Comparison of ENCODE assay signal across 1 cellular context in the genomic region with DNA sequence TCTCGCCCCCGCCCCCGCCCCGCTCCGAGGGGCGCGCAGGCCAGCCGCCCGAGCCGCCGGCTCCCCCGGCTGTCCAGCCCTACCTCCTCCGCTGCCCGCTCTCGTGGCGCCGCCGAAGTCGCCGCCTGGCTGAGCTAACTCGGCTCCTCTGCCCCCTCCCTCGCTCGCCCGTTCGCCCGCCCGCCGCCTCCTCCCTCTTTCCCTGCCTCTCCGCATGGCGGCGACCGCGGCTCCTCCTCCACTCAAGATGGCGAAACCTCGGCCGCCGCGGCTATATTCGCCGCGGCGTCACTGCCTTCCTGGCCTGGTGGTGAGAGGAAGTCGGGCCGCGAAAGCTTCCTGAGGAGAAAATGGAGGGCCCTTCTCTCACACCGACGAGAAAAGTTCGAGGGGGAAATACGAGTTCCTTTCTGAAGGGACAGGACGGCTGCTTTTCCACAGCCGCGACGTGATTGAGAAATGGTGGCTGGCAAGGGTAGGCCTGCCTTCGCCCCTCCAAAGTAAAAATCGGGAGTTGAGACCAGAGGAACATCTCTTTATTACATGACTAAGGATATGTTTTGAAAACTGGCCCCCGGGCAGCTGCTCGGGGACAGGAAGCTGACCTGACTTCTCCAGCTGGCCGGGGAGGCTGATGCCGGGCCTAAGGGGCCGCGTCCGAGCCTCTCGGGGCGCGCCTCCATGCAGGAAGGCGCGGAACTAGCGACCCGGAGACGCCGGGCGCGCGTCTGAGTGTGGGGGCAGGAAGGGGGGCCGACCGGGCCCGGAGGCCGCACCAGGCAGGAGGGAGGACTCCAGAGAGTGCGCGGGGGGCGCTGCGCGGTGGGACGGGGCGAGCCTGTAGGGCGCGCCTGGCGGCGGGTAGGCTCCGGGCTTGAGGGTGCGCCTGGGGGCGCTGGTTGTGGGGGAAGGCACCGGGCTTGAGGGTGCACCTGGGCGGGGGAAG.
TF ChIP-seq lines count a peak whose summit lies in the region.

Gene DDX6 (minus strand): TSS at position 150 of the 946 bp plus-strand sequence. CDS start 4,913 bp downstream, outside the sequence.

TF ChIP-seq in K562, 482 proteins besides CTCF, POLR2A, EP300 and RAD21 (continued from another document and continues in another):
- TF ChIP-seq, protein P1, sequence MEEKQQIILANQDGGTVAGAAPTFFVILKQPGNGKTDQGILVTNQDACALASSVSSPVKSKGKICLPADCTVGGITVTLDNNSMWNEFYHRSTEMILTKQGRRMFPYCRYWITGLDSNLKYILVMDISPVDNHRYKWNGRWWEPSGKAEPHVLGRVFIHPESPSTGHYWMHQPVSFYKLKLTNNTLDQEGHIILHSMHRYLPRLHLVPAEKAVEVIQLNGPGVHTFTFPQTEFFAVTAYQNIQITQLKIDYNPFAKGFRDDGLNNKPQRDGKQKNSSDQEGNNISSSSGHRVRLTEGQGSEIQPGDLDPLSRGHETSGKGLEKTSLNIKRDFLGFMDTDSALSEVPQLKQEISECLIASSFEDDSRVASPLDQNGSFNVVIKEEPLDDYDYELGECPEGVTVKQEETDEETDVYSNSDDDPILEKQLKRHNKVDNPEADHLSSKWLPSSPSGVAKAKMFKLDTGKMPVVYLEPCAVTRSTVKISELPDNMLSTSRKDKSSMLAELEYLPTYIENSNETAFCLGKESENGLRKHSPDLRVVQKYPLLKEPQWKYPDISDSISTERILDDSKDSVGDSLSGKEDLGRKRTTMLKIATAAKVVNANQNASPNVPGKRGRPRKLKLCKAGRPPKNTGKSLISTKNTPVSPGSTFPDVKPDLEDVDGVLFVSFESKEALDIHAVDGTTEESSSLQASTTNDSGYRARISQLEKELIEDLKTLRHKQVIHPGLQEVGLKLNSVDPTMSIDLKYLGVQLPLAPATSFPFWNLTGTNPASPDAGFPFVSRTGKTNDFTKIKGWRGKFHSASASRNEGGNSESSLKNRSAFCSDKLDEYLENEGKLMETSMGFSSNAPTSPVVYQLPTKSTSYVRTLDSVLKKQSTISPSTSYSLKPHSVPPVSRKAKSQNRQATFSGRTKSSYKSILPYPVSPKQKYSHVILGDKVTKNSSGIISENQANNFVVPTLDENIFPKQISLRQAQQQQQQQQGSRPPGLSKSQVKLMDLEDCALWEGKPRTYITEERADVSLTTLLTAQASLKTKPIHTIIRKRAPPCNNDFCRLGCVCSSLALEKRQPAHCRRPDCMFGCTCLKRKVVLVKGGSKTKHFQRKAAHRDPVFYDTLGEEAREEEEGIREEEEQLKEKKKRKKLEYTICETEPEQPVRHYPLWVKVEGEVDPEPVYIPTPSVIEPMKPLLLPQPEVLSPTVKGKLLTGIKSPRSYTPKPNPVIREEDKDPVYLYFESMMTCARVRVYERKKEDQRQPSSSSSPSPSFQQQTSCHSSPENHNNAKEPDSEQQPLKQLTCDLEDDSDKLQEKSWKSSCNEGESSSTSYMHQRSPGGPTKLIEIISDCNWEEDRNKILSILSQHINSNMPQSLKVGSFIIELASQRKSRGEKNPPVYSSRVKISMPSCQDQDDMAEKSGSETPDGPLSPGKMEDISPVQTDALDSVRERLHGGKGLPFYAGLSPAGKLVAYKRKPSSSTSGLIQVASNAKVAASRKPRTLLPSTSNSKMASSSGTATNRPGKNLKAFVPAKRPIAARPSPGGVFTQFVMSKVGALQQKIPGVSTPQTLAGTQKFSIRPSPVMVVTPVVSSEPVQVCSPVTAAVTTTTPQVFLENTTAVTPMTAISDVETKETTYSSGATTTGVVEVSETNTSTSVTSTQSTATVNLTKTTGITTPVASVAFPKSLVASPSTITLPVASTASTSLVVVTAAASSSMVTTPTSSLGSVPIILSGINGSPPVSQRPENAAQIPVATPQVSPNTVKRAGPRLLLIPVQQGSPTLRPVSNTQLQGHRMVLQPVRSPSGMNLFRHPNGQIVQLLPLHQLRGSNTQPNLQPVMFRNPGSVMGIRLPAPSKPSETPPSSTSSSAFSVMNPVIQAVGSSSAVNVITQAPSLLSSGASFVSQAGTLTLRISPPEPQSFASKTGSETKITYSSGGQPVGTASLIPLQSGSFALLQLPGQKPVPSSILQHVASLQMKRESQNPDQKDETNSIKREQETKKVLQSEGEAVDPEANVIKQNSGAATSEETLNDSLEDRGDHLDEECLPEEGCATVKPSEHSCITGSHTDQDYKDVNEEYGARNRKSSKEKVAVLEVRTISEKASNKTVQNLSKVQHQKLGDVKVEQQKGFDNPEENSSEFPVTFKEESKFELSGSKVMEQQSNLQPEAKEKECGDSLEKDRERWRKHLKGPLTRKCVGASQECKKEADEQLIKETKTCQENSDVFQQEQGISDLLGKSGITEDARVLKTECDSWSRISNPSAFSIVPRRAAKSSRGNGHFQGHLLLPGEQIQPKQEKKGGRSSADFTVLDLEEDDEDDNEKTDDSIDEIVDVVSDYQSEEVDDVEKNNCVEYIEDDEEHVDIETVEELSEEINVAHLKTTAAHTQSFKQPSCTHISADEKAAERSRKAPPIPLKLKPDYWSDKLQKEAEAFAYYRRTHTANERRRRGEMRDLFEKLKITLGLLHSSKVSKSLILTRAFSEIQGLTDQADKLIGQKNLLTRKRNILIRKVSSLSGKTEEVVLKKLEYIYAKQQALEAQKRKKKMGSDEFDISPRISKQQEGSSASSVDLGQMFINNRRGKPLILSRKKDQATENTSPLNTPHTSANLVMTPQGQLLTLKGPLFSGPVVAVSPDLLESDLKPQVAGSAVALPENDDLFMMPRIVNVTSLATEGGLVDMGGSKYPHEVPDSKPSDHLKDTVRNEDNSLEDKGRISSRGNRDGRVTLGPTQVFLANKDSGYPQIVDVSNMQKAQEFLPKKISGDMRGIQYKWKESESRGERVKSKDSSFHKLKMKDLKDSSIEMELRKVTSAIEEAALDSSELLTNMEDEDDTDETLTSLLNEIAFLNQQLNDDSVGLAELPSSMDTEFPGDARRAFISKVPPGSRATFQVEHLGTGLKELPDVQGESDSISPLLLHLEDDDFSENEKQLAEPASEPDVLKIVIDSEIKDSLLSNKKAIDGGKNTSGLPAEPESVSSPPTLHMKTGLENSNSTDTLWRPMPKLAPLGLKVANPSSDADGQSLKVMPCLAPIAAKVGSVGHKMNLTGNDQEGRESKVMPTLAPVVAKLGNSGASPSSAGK (IDR thresholded peaks at IDR 0.05), result peak; percentile 6; the same call in 1 of the 2 replicates
- TF ChIP-seq, protein P2, sequence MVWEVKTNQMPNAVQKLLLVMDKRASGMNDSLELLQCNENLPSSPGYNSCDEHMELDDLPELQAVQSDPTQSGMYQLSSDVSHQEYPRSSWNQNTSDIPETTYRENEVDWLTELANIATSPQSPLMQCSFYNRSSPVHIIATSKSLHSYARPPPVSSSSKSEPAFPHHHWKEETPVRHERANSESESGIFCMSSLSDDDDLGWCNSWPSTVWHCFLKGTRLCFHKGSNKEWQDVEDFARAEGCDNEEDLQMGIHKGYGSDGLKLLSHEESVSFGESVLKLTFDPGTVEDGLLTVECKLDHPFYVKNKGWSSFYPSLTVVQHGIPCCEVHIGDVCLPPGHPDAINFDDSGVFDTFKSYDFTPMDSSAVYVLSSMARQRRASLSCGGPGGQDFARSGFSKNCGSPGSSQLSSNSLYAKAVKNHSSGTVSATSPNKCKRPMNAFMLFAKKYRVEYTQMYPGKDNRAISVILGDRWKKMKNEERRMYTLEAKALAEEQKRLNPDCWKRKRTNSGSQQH (CRISPR knock-in tag; IDR thresholded peaks at IDR 0.05), result 0 out of 2 replicates have a peak, but pooled peaks have one; percentile 19
- no peak for TF ChIP-seq ZNF282 (CRISPR knock-in tag; IDR thresholded peaks at IDR 0.05)
- TF ChIP-seq ZNF778 (CRISPR knock-in tag; IDR thresholded peaks at IDR 0.05), result no peak
- peak; percentile 48 for TF ChIP-seq REST (CRISPR knock-in tag; IDR thresholded peaks at IDR 0.05; ENCODE audit: low read depth)
- TF ChIP-seq HIVEP1 (CRISPR knock-in tag; IDR thresholded peaks at IDR 0.05), result no peak
- no peak for TF ChIP-seq HCFC1 (IDR thresholded peaks at IDR 0.05; ENCODE audit: low read depth, low read length)
- no peak for TF ChIP-seq ZNF280A (IDR thresholded peaks at IDR 0.05; ENCODE audit: low read depth, partially characterized antibody)
- TF ChIP-seq EP400 (IDR thresholded peaks at IDR 0.05), result peak; percentile 79
- TF ChIP-seq ZNF134 (CRISPR knock-in tag; conservative IDR thresholded peaks at IDR 0.05), result no peak
- TF ChIP-seq TOE1 (IDR thresholded peaks at IDR 0.05; ENCODE audit: borderline replicate concordance), result peak; percentile 21; the same call in 1 of the 2 replicates
- TF ChIP-seq TOE1 (CRISPR knock-in tag; IDR thresholded peaks at IDR 0.05; ENCODE audit: borderline replicate concordance, low read depth), result no peak
- no peak for TF ChIP-seq IFI16 (CRISPR knock-in tag; IDR thresholded peaks at IDR 0.05)
- peak; percentile 58; the same call in 1 of the 2 replicates for TF ChIP-seq MTA3 (IDR thresholded peaks at IDR 0.05; ENCODE audit: borderline replicate concordance)
- TF ChIP-seq E2F8 (IDR thresholded peaks at IDR 0.05; ENCODE audit: low read depth, partially characterized antibody), result no peak
- TF ChIP-seq ZNF212 (CRISPR knock-in tag; IDR thresholded peaks at IDR 0.05), result no peak
- no peak for TF ChIP-seq ELF2 (CRISPR knock-in tag; IDR thresholded peaks at IDR 0.05)
- no peak for TF ChIP-seq GTF3C2 (IDR thresholded peaks at IDR 0.05; ENCODE audit: borderline replicate concordance, extremely low read depth, insufficient read length)
- TF ChIP-seq ZC3H4 (CRISPR knock-in tag; IDR thresholded peaks at IDR 0.05; ENCODE audit: borderline replicate concordance), result no peak; the same call in 1 of the 2 replicates
- no peak for TF ChIP-seq RBBP5 (IDR thresholded peaks at IDR 0.05; ENCODE audit: borderline replicate concordance, insufficient read depth, low read length, poor library complexity, severe bottlenecking)
- no peak for TF ChIP-seq EWSR1 (IDR thresholded peaks at IDR 0.05; ENCODE audit: borderline replicate concordance, low read depth, partially characterized antibody)
- no peak; the same call in 1 of the 2 replicates for TF ChIP-seq CBFB (CRISPR knock-in tag; IDR thresholded peaks at IDR 0.05)
- TF ChIP-seq NFIC (IDR thresholded peaks at IDR 0.05), result peak; percentile 54
- TF ChIP-seq HOXB6 (CRISPR knock-in tag; IDR thresholded peaks at IDR 0.05; ENCODE audit: borderline replicate concordance), result no peak
